ENCODE assay signal across 20 cellular contexts in the genomic region with DNA sequence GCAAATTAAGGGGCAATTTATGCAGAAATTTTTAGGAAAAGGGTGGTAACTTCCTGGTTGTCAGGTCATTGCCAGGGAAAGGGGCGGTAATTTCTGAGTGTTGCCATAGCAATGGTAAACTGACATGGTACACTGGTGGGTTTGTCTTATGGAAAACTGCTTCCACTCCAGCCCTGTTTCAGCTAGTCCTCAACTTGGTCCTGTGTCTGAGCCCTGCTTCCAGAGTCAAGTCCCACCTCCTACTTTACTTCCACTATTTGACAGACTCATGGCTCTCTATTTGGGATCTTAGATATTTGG. TPM values are rescaled to one million over a fixed set of nuclear protein-coding genes. Genes with fewer than 3 reads are reported as not detected.
"Had no signal": no experiment of that assay in that cellular context is flagged by ENCODE, and none has a peak within 500 bp of the region (broad histone marks: within the 10 kb centered on the region; RNA-seq: fewer than 3 reads in every experiment).

No MANE protein-coding gene starts in this region.

- H3K9me3 Mint-ChIP-seq: immature natural killer cell, neural crest cell had no signal

- DNase-seq: activated CD4-positive, alpha-beta T cell treated with anti-CD3 and anti-CD28 coated beads for 4 hours; activated CD8-positive, alpha-beta memory T cell treated with anti-CD3 and anti-CD28 coated beads, Interleukin-2, amount 50 U/mL, for 48 hours; activated naive CD8-positive, alpha-beta T cell treated with anti-CD3 and anti-CD28 coated beads, Interleukin-2, amount 10 ng/mL, durations not matched to agents 7 days and 5 days; anterior cingulate cortex; brain microvascular endothelial cell; cortex of kidney; effector CD8-positive, alpha-beta T cell; foreskin keratinocyte; head of caudate nucleus; immature natural killer cell; mesenchymal stem cell; stimulated activated CD4-positive, alpha-beta T cell treated with anti-CD3 and anti-CD28 coated beads, Interleukin-1b, Interleukin-23, amount 100 ng/mL, for 48 hours; stimulated activated naive CD8-positive, alpha-beta T cell treated with anti-CD3 and anti-CD28 coated beads, Interleukin-15, amount 100 ng/mL, for 72 hours; T1000; upper lobe of right lung; WERI-Rb-1 had no signal

- H3K4me1 ChIP-seq: foreskin keratinocyte had no signal

- H3K27me3 Mint-ChIP-seq: stimulated activated naive CD8-positive, alpha-beta T cell treated with anti-CD3 and anti-CD28 coated beads, Interleukin-15, amount 100 ng/mL, for 72 hours had no signal

- H3K27ac ChIP-seq: brain microvascular endothelial cell, foreskin keratinocyte, upper lobe of right lung, WERI-Rb-1 had no signal

- H3K4me1 Mint-ChIP-seq: neural crest cell had no signal

- ATAC-seq: foreskin keratinocyte; stimulated activated naive CD8-positive, alpha-beta T cell treated with anti-CD3 and anti-CD28 coated beads, Interleukin-15, amount 100 ng/mL, for 72 hours had no signal

- H3K36me3 ChIP-seq: brain microvascular endothelial cell, upper lobe of right lung, WERI-Rb-1 had no signal

- H3K27ac Mint-ChIP-seq: activated naive CD8-positive, alpha-beta T cell treated with anti-CD3 and anti-CD28 coated beads, Interleukin-2, amount 10 ng/mL, durations not matched to agents 7 days and 5 days; immature natural killer cell; stimulated activated naive CD8-positive, alpha-beta T cell treated with anti-CD3 and anti-CD28 coated beads, Interleukin-15, amount 100 ng/mL, for 72 hours had no signal

- H3K4me3 Mint-ChIP-seq: activated naive CD8-positive, alpha-beta T cell treated with anti-CD3 and anti-CD28 coated beads, Interleukin-2, amount 10 ng/mL, durations not matched to agents 7 days and 5 days; activated T-helper 1 cell treated with anti-CD3 and anti-CD28 coated beads, Interleukin-12 subunit alpha, Interleukin-12 subunit beta, Interleukin-2, Interleukin-4 antibody, amounts not matched to agents 30 ng/mL and 10 ng/mL and 1 ng/mL, durations not matched to agents 14 hours and 24 hours and 36 hours; immature natural killer cell; neural crest cell; stimulated activated naive CD8-positive, alpha-beta T cell treated with anti-CD3 and anti-CD28 coated beads, Interleukin-15, amount 100 ng/mL, for 72 hours had no signal

- H3K4me3 ChIP-seq: upper lobe of right lung had no signal

- H3K9me3 ChIP-seq: upper lobe of right lung had no signal

- H3K27me3 ChIP-seq: brain microvascular endothelial cell, upper lobe of right lung had no signal

RNA-seq across cellular contexts. Expression of a gene that starts 12.1 kb away (rescaled TPM):
- total RNA-seq: foreskin keratinocyte, neural crest cell, osteocyte, temporal lobe had no signal
- polyA plus RNA-seq: foreskin keratinocyte had no signal

RNA-seq across cellular contexts. Expression of a gene that starts 52.7 kb away (rescaled TPM):
- total RNA-seq: foreskin keratinocyte, neural crest cell, osteocyte, temporal lobe had no signal
- polyA plus RNA-seq: foreskin keratinocyte had no signal
